In genomic region chr5:61299254-61299653, GRCh38 we compare ENCODE assay signal across 22 cellular contexts. TPM values are rescaled to one million over a fixed set of nuclear protein-coding genes. Genes with fewer than 3 reads are reported as not detected.
DNase-seq lines count a peak whose midpoint lies in the region; ATAC-seq, FAIRE-seq and TF ChIP-seq lines count a peak whose summit lies in the region.
"Had no signal": no experiment of that assay in that cellular context is flagged by ENCODE, and none has a peak within 500 bp of the region (broad histone marks: within the 10 kb centered on the region; RNA-seq: fewer than 3 reads in every experiment).

No MANE protein-coding gene starts in this region.

- intact Hi-C loops in HepG2 (cut with micrococcal nuclease; ENCODE audit: unreplicated experiment) (no loop called here), right lobe of liver (cut with DNase I) (no loop called here)

- no peak for TF ChIP-seq RAD21 in HepG2 (CRISPR knock-in tag; IDR thresholded peaks at IDR 0.05)

- H3K4me3 ChIP-seq in HepG2 (replicated peaks in 1 of 3; ENCODE audit: insufficient read depth in 1 of 3, low read depth in 2 of 3, low read length in 3 of 3) = peak overlapping the region in 1 of 3 experiments; percentile 46; a peak in 2 of 6 replicates
- no peak overlapping the region for H3K4me3 ChIP-seq in right lobe of liver
- no peak overlapping the region for H3K4me3 ChIP-seq in astrocyte of the spinal cord (ENCODE audit: low read depth, low read length)
- H3K4me3 ChIP-seq in fibroblast of villous mesenchyme (ENCODE audit: low read depth, low read length) = no peak overlapping the region
- H3K4me3 ChIP-seq in gastroesophageal sphincter = no peak overlapping the region
- H3K4me3 ChIP-seq: adrenal gland, BLaER1, MG63 had no signal

- in situ Hi-C loops in HepG2 (cut with HindIII; ENCODE audit: extremely low pct_ligation_motif_present, low pct_unique_long_range_greater_than_20kb) = no loop called here
- in situ Hi-C loops in astrocyte of the spinal cord (cut with HindIII; ENCODE audit: low sequenced_read_pairs) = no loop called here

- ATAC-seq in HepG2 (no peak), right lobe of liver (no peak), gastroesophageal sphincter (no peak), GM18868 (IDR thresholded peaks at IDR 0.05; ENCODE audit: unreplicated experiment) (no peak)
- ATAC-seq: activated T-cell treated with anti-CD3 and anti-CD28 coated beads, Interleukin-2, amount 50 U/mL, for 4 hours had no signal

- peak overlapping the region; percentile 61 for H3K4me2 ChIP-seq in HepG2 (ENCODE audit: low read depth, low read length)
- H3K4me2 ChIP-seq: BLaER1 had no signal

- POLR2A ChIA-PET in HepG2 (lab: Yijun Ruan, JAX) = interaction anchor here (1.8 kb wide), 1 partner anchor 32 kb away, joined by 5 read pairs; no protein-coding TSS in a partner anchor

- BruUV-seq in HepG2 (replicated peaks; lab: Mats Ljungman, UMichigan) = no TSS peak

- H3K79me2 ChIP-seq in HepG2 (ENCODE audit: insufficient read depth, low read length) = no peaks in the 10 kb centered on the region

- peak overlapping the region; percentile 8; the same call in 1 of the 2 replicates for H3K9ac ChIP-seq in HepG2 (ENCODE audit: insufficient read depth, low read depth, low read length)
- H3K9ac ChIP-seq: BLaER1 had no signal

- no peaks in the 10 kb centered on the region for H3K27me3 ChIP-seq in HepG2 (ENCODE audit: control insufficient read depth in 1 of 2, insufficient read depth in 2 of 2, low read length in 2 of 2)
- no peaks in the 10 kb centered on the region for H3K27me3 ChIP-seq in right lobe of liver
- no peaks in the 10 kb centered on the region for H3K27me3 ChIP-seq in gastroesophageal sphincter
- H3K27me3 ChIP-seq: adrenal gland, BLaER1, MG63 had no signal

- TF ChIP-seq POLR2A in HepG2 (IDR thresholded peaks at IDR 0.05; ENCODE audit: insufficient read depth in 1 of 2, low read depth in 2 of 2, low read length in 2 of 2) (no peak), right lobe of liver (IDR thresholded peaks at IDR 0.05) (no peak), gastroesophageal sphincter (IDR thresholded peaks at IDR 0.05) (no peak)

- FAIRE-seq in HepG2 (lab: Jason Lieb, UNC) = no peak
- FAIRE-seq in D721Med (lab: Jason Lieb, UNC) = no peak
- FAIRE-seq: TTC549 had no signal

- TF ChIP-seq EP300 in HepG2 (IDR thresholded peaks at IDR 0.05; ENCODE audit: low read depth in 2 of 2, low read length in 2 of 2) (no peak), HepG2 (CRISPR knock-in tag; IDR thresholded peaks at IDR 0.05; ENCODE audit: borderline replicate concordance) (no peak), gastroesophageal sphincter (IDR thresholded peaks at IDR 0.05) (no peak)

- no peaks in the 10 kb centered on the region for H4K20me1 ChIP-seq in HepG2 (ENCODE audit: insufficient read depth, low read length)
- H4K20me1 ChIP-seq: BLaER1 had no signal

- H3K36me3 ChIP-seq in HepG2 (replicated peaks in 1 of 2; ENCODE audit: control insufficient read depth in 1 of 2, insufficient read depth in 2 of 2, low read length in 2 of 2) (no peaks in the 10 kb centered on the region), right lobe of liver (no peaks in the 10 kb centered on the region), gastroesophageal sphincter (no peaks in the 10 kb centered on the region)
- H3K36me3 ChIP-seq: adrenal gland, BLaER1, MG63 had no signal

- DNase-seq in HepG2 (ENCODE audit: low spot score) = no peak
- DNase-seq in right lobe of liver = no peak
- DNase-seq in astrocyte of the spinal cord (ENCODE audit: low read depth, low spot score) = peak; percentile 48
- DNase-seq in fibroblast of villous mesenchyme (ENCODE audit: low read depth) = peak; percentile 38
- no peak for DNase-seq in GDM1 (lab: John Stamatoyannopoulos, UW)
- no peak for DNase-seq in D721Med (ENCODE audit: insufficient read length, low spot score)
- DNase-seq: activated CD4-positive, alpha-beta T cell treated with anti-CD3 and anti-CD28 coated beads for 1 hour; activated CD8-positive, alpha-beta memory T cell treated with anti-CD3 and anti-CD28 coated beads for 24 hours; activated naive CD4-positive, alpha-beta T cell; activated T-cell treated with anti-CD3 and anti-CD28 coated beads, Interleukin-2, amount 50 U/mL, for 4 hours; GOT3; MG63; naive B cell; NCI-H1417 treated with DMSO at 0.1 percent for 48 hours; NCI-H526 treated with DMSO at 0.1 percent for 48 hours; retina had no signal

- 66% methylated on average over 4 of the region's 5 CpGs for WGBS in HepG2 (ENCODE audit: low lambda C conversion rate)
- 79% methylated on average over 5 of the region's 5 CpGs for WGBS in right lobe of liver (ENCODE audit: insufficient coverage, low coverage, low lambda C conversion rate, missing lambda C conversion rate)
- 78 to 100% methylated on average over 1 to 5 of the region's 5 CpGs for WGBS in gastroesophageal sphincter (ENCODE audit: low coverage in 1 of 2), 2 donors

- TF ChIP-seq CTCF in HepG2 (CRISPR knock-in tag; IDR thresholded peaks at IDR 0.05) = no peak
- TF ChIP-seq CTCF in right lobe of liver (IDR thresholded peaks at IDR 0.05) = no peak
- TF ChIP-seq CTCF in astrocyte of the spinal cord (IDR thresholded peaks at IDR 0.05; ENCODE audit: low read depth, low read length) = no peak
- TF ChIP-seq CTCF in fibroblast of villous mesenchyme (IDR thresholded peaks at IDR 0.05; ENCODE audit: insufficient read depth, low read depth, low read length) = no peak
- no peak for TF ChIP-seq CTCF in gastroesophageal sphincter (IDR thresholded peaks at IDR 0.05)
- TF ChIP-seq CTCF in D721Med (IDR thresholded peaks at IDR 0.05; ENCODE audit: insufficient read depth, missing control alignments) = no peak

- H3K27ac ChIP-seq in HepG2 (ENCODE audit: extremely low read length, insufficient read depth, low read length) (no peak overlapping the region), right lobe of liver (no peak overlapping the region), gastroesophageal sphincter (no peak overlapping the region)
- H3K27ac ChIP-seq: adrenal gland, BLaER1, HL-60 had no signal

- H3K9me3 ChIP-seq in HepG2 (ENCODE audit: low read length) (no peaks in the 10 kb centered on the region), right lobe of liver (no peaks in the 10 kb centered on the region), gastroesophageal sphincter (no peaks in the 10 kb centered on the region)
- H3K9me3 ChIP-seq: adrenal gland, BLaER1, MG63 had no signal

- CTCF ChIA-PET in HepG2 (lab: Yijun Ruan, JAX; ENCODE audit: low intra/inter-chr PET ratio, low total read pairs) = no interaction called here

- H2AFZ ChIP-seq in HepG2 (ENCODE audit: low read length) = peak overlapping the region; percentile 54

- H3K4me1 ChIP-seq in HepG2 (ENCODE audit: insufficient read depth, low read length) (peaks cover 52% of the 10 kb centered on the region), right lobe of liver (peaks cover 0 to 6% (median 0%) of the 10 kb centered on the region in 4 donors), gastroesophageal sphincter (peaks cover 2 to 25% (median 5%) of the 10 kb centered on the region in 3 donors)

TF ChIP-seq in HepG2, 621 proteins besides CTCF, POLR2A, EP300 and RAD21 (continues in another document):
- TF ChIP-seq HIC2 (CRISPR knock-in tag; IDR thresholded peaks at IDR 0.05; ENCODE audit: low read depth) (no peak), NFIB (CRISPR knock-in tag; IDR thresholded peaks at IDR 0.05; ENCODE audit: borderline replicate concordance) (no peak), WIZ (CRISPR knock-in tag; IDR thresholded peaks at IDR 0.05) (no peak), ZNF850 (CRISPR knock-in tag; conservative IDR thresholded peaks at IDR 0.05) (no peak), PHF5A (CRISPR knock-in tag; IDR thresholded peaks at IDR 0.05; ENCODE audit: low read depth, unreplicated experiment) (no peak)

RNA-seq across cellular contexts. Expression of gene ZSWIM6, which starts 32.8 kb away (rescaled TPM):
- total RNA-seq in HepG2 (2016; rRNA removed; fragmentation: Illumina TruSeq; extraction: Trizol) = 0.82 and 0.83 TPM in 2 replicates
- total RNA-seq in HepG2 (2016; cell fraction: cytosol; rRNA removed; fragmentation: Illumina TruSeq; extraction: Trizol; ENCODE audit: low read depth) = 0.91 and 0.97 TPM in 2 replicates
- 0.68 and 0.89 TPM in 2 replicates for total RNA-seq in HepG2 (2016; cell fraction: insoluble cytoplasmic fraction; rRNA removed; fragmentation: Illumina TruSeq; extraction: Trizol)
- 0.43 and 0.45 TPM in 2 replicates for total RNA-seq in HepG2 (2016; cell fraction: membrane; rRNA removed; fragmentation: Illumina TruSeq; extraction: Trizol)
- 1.5 and 1.8 TPM in 2 replicates for total RNA-seq in HepG2 (2016; cell fraction: nucleus; rRNA removed; fragmentation: Illumina TruSeq; extraction: Trizol)
- polyA plus RNA-seq in HepG2 (2011; rRNA removed) = 1.9 and 2.6 TPM in 2 replicates
- polyA plus RNA-seq in HepG2 (2011; cell fraction: cytosol; rRNA removed) = 1.2 and 1.5 TPM in 2 replicates
- polyA plus RNA-seq in HepG2 (2011; cell fraction: nucleus; rRNA removed) = 4.2 and 4.3 TPM in 2 replicates
- polyA plus RNA-seq in HepG2 (2012) = 1.3 and 1.7 TPM in 2 replicates
- polyA plus RNA-seq in HepG2 (2016; cell fraction: cytosol; fragmentation: Illumina TruSeq; extraction: Trizol; ENCODE audit: low read depth) = 0.05 TPM in 1 of 2 replicates, not detected in the other
- polyA plus RNA-seq in HepG2 (2016; cell fraction: insoluble cytoplasmic fraction; fragmentation: Illumina TruSeq; extraction: Trizol; ENCODE audit: low read depth) = 0.93 and 1.0 TPM in 2 replicates
- polyA plus RNA-seq in HepG2 (2016; cell fraction: membrane; fragmentation: Illumina TruSeq; extraction: Trizol; ENCODE audit: low read depth) = 0.13 and 0.15 TPM in 2 replicates
- polyA plus RNA-seq in HepG2 (2016; cell fraction: nucleus; fragmentation: Illumina TruSeq; extraction: Trizol; ENCODE audit: insufficient read depth, low read depth) = 3.2 and 3.3 TPM in 2 replicates
- 6.2 and 32.4 TPM in 2 replicates for polyA minus RNA-seq in HepG2 (2011; rRNA and poly(A)+ RNA removed; ENCODE audit: low replicate concordance)
- 2.8 and 3.3 TPM in 2 replicates for polyA minus RNA-seq in HepG2 (2011; cell fraction: cytosol; rRNA and poly(A)+ RNA removed)
- polyA minus RNA-seq in HepG2 (2011; cell fraction: nucleus; rRNA and poly(A)+ RNA removed) = 5.5 and 7.1 TPM in 2 replicates
- total RNA-seq in right lobe of liver = 1 to 10 TPM; 2.8 to 7.2 (median 4.1) TPM
- total RNA-seq in fibroblast of villous mesenchyme = 9.0 and 16.4 TPM in 2 replicates
- total RNA-seq in gastroesophageal sphincter = 10 to 100 TPM in 3 of 4 donors, 1 to 10 TPM in 1; 8.9 to 20.9 (median 12.3) TPM

Comparison
In these comparisons a context has a peak if more than half of its experiments do, and no peak if none do; other contexts are left out.
1. DNase-seq: peak in astrocyte of the spinal cord (single experiment) and fibroblast of villous mesenchyme (single experiment); none in HepG2 (single experiment), right lobe of liver (0 of 3), GDM1 (single experiment) and D721Med (single experiment).